8 cellular contexts compared by ENCODE assay signal in the genomic region with DNA sequence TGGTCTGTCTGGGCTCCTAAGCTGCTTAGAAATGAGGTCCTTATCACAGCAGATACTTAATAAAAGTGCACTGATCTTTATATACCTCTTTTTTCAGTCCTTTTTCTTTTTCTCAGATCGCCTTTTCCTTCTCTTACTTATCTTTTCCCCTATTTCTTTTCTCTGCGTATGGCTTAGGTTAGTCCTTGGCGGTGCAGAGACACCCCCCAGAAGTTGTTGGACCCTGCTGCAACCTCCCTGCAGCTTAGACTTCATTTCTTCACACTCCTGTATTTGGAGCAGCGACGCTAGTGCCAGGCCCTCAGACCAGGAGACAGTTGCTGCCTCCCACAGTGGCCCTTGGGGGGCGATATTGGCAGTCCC.
DNase-seq lines count a peak whose midpoint lies in the region; ATAC-seq, FAIRE-seq and TF ChIP-seq lines count a peak whose summit lies in the region.

No MANE protein-coding gene starts in this region.

- TF ChIP-seq CTCF in K562 (IDR thresholded peaks at IDR 0.05 in 2 of 3, conservative IDR thresholded peaks at IDR 0.05 in 1 of 3; ENCODE audit: insufficient read depth in 2 of 3, low read depth in 1 of 3, low read length in 3 of 3) (peak; percentile 78 to 80 (median 79); a peak in 5 of 6 replicates), mesothelial cell of epicardium (IDR thresholded peaks at IDR 0.05; ENCODE audit: unreplicated experiment) (no peak)

- ATAC-seq in K562 (no peak), HG03108 (IDR thresholded peaks at IDR 0.05; ENCODE audit: unreplicated experiment) (no peak), HG03025 (IDR thresholded peaks at IDR 0.05; ENCODE audit: low FRiP score, unreplicated experiment) (no peak)

- BruUV-seq in K562 (replicated peaks; lab: Mats Ljungman, UMichigan) = no TSS peak

- POLR2A ChIA-PET in K562 (lab: Yijun Ruan, JAX) = interaction anchor here (0.6 to 1.7 kb wide), 11 partner anchors 9 to 153 kb away, joined by 3 to 10 read pairs (median 4); a partner anchor contains a TSS

- intact Hi-C loops in K562 (cut with micrococcal nuclease) = loop anchor here (2.0 to 10.0 kb wide), 4 partner anchors 67 to 239 kb away; a partner anchor contains a TSS

- peaks cover 7% of the 10 kb centered on the region for H3K36me3 Mint-ChIP-seq in activated naive CD4-positive, alpha-beta T cell treated with anti-CD3 and anti-CD28 coated beads, Interleukin-2, amount 50 U/mL, for 24 hours
- no peaks in the 10 kb centered on the region for H3K36me3 Mint-ChIP-seq in mesothelial cell of epicardium

- H3K36me3 ChIP-seq in K562 (ENCODE audit: control insufficient read depth, insufficient read depth, low read length) (peaks cover 3% of the 10 kb centered on the region; the same call in 1 of the 3 replicates), urinary bladder (ENCODE audit: insufficient read depth) (no peaks in the 10 kb centered on the region)

- peak overlapping the region; percentile 81; the same call in 1 of the 2 replicates for H3K4me2 ChIP-seq in K562 (ENCODE audit: insufficient read depth, low read length)

- peaks cover 9 to 47% of the 10 kb centered on the region in 2 experiments for H3K4me1 ChIP-seq in K562 (replicated peaks in 1 of 2; ENCODE audit: control insufficient read depth in 2 of 2, insufficient read depth in 2 of 2, low read length in 2 of 2)
- no peaks in the 10 kb centered on the region for H3K4me1 ChIP-seq in urinary bladder (ENCODE audit: insufficient read depth)

- no peaks in the 10 kb centered on the region for H3K27me3 Mint-ChIP-seq in activated naive CD4-positive, alpha-beta T cell treated with anti-CD3 and anti-CD28 coated beads, Interleukin-2, amount 50 U/mL, for 24 hours
- H3K27me3 Mint-ChIP-seq in mesothelial cell of epicardium (ENCODE audit: low read depth) = no peaks in the 10 kb centered on the region

- FAIRE-seq in K562 (lab: Jason Lieb, UNC) = no peak

- peak overlapping the region; percentile 67 for H3K4me3 Mint-ChIP-seq in activated naive CD4-positive, alpha-beta T cell treated with anti-CD3 and anti-CD28 coated beads, Interleukin-2, amount 50 U/mL, for 24 hours
- H3K4me3 Mint-ChIP-seq in mesothelial cell of epicardium = peak overlapping the region; percentile 36

- peak overlapping the region; percentile 83 for H3K27ac Mint-ChIP-seq in activated naive CD4-positive, alpha-beta T cell treated with anti-CD3 and anti-CD28 coated beads, Interleukin-2, amount 50 U/mL, for 24 hours
- H3K27ac Mint-ChIP-seq in mesothelial cell of epicardium = peak overlapping the region; percentile 98

- H3K9me3 ChIP-seq in K562 (replicated peaks; ENCODE audit: control insufficient read depth, insufficient read depth, low read depth, low read length) = no peaks in the 10 kb centered on the region

- H3K79me2 ChIP-seq in K562 (ENCODE audit: control insufficient read depth, insufficient read depth, low read length) = no peaks in the 10 kb centered on the region; the same call in 2 of the 3 replicates

- TF ChIP-seq POLR2A in K562 (conservative IDR thresholded peaks at IDR 0.05) = no peak

- DNase-seq in activated naive CD4-positive, alpha-beta T cell treated with Interleukin-2 at 50 U/mL for 16 hours = no peak
- DNase-seq in K562 (ENCODE audit: extremely low read depth in 1 of 4, low spot score in 3 of 4) = no peak
- DNase-seq in mesothelial cell of epicardium (ENCODE audit: low spot score in 2 of 2, unreplicated experiment in 2 of 2) = peak in 1 of 2 experiments; percentile 45
- no peak for DNase-seq in activated gamma-delta T cell (lab: John Stamatoyannopoulos, UW)

- no peak overlapping the region for H3K4me3 ChIP-seq in K562
- no peak overlapping the region for H3K4me3 ChIP-seq in urinary bladder (ENCODE audit: low read depth, low read length)

- peak in 1 of 2 experiments; percentile 74; a peak in 3 of 4 replicates for TF ChIP-seq RAD21 in K562 (CRISPR knock-in tag; conservative IDR thresholded peaks at IDR 0.05 in 1 of 2, IDR thresholded peaks at IDR 0.05 in 1 of 2)

- no peak for TF ChIP-seq EP300 in K562 (IDR thresholded peaks at IDR 0.05; ENCODE audit: low read length)

- no peaks in the 10 kb centered on the region for H3K9me3 Mint-ChIP-seq in activated naive CD4-positive, alpha-beta T cell treated with anti-CD3 and anti-CD28 coated beads, Interleukin-2, amount 50 U/mL, for 24 hours
- no peaks in the 10 kb centered on the region for H3K9me3 Mint-ChIP-seq in mesothelial cell of epicardium

- H3K27ac ChIP-seq in K562 (ENCODE audit: extremely low read depth, low read depth, low read length) = peak overlapping the region; percentile 98
- H3K27ac ChIP-seq in urinary bladder (ENCODE audit: low read depth) = peak overlapping the region; percentile 93

- no peaks in the 10 kb centered on the region for H4K20me1 ChIP-seq in K562 (replicated peaks; ENCODE audit: control insufficient read depth, insufficient read depth, low read length)

- H3K9me1 ChIP-seq in K562 (ENCODE audit: control insufficient read depth, insufficient read depth, low read length) = no peaks in the 10 kb centered on the region

- in situ Hi-C loops in K562 (cut with MboI) = no loop called here

- CTCF ChIA-PET in K562 (lab: Yijun Ruan, JAX; ENCODE audit: low intra/inter-chr PET ratio) = no interaction called here

- H2AFZ ChIP-seq in K562 (ENCODE audit: low read depth, low read length) = peak overlapping the region; percentile 85

- no peaks in the 10 kb centered on the region for H3K27me3 ChIP-seq in K562 (ENCODE audit: control insufficient read depth in 2 of 2, insufficient read depth in 2 of 2, low read length in 2 of 2)

- H3K9ac ChIP-seq in K562 (ENCODE audit: insufficient read depth in 1 of 2, low read depth in 2 of 2, low read length in 2 of 2) = peak overlapping the region; percentile 74 to 89; a peak in 3 of 4 replicates

- WGBS in K562 (ENCODE audit: insufficient coverage, low coverage, missing lambda C conversion rate) = 9% methylated on average over 4 of the region's 6 CpGs
- 22% methylated on average over 6 of the region's 6 CpGs for WGBS in urinary bladder

- H3K4me1 Mint-ChIP-seq in activated naive CD4-positive, alpha-beta T cell treated with anti-CD3 and anti-CD28 coated beads, Interleukin-2, amount 50 U/mL, for 24 hours = peaks cover 60% of the 10 kb centered on the region
- peaks cover 33% of the 10 kb centered on the region for H3K4me1 Mint-ChIP-seq in mesothelial cell of epicardium

TF ChIP-seq in K562, 482 proteins besides CTCF, POLR2A, EP300 and RAD21 (continues in another document):
- peak; percentile 95 for TF ChIP-seq ZNF24 (IDR thresholded peaks at IDR 0.05)
- TF ChIP-seq KAT2B (IDR thresholded peaks at IDR 0.05; ENCODE audit: low read depth, low read length) = no peak
- TF ChIP-seq THRAP3 (IDR thresholded peaks at IDR 0.05; ENCODE audit: borderline replicate concordance) = no peak
- peak; percentile 24; the same call in 1 of the 2 replicates for TF ChIP-seq ZNF589 (CRISPR knock-in tag; IDR thresholded peaks at IDR 0.05; ENCODE audit: low read depth)
- TF ChIP-seq NR2C2 (CRISPR knock-in tag; IDR thresholded peaks at IDR 0.05) = no peak
- no peak for TF ChIP-seq NR2C2 (tag; IDR thresholded peaks at IDR 0.05)
- TF ChIP-seq, protein P1, sequence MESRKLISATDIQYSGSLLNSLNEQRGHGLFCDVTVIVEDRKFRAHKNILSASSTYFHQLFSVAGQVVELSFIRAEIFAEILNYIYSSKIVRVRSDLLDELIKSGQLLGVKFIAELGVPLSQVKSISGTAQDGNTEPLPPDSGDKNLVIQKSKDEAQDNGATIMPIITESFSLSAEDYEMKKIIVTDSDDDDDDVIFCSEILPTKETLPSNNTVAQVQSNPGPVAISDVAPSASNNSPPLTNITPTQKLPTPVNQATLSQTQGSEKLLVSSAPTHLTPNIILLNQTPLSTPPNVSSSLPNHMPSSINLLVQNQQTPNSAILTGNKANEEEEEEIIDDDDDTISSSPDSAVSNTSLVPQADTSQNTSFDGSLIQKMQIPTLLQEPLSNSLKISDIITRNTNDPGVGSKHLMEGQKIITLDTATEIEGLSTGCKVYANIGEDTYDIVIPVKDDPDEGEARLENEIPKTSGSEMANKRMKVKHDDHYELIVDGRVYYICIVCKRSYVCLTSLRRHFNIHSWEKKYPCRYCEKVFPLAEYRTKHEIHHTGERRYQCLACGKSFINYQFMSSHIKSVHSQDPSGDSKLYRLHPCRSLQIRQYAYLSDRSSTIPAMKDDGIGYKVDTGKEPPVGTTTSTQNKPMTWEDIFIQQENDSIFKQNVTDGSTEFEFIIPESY (CRISPR knock-in tag; IDR thresholded peaks at IDR 0.05) = no peak
- no peak for TF ChIP-seq RBM17 (IDR thresholded peaks at IDR 0.05; ENCODE audit: borderline replicate concordance, low read depth, low read length)
- TF ChIP-seq CBFA2T2 (conservative IDR thresholded peaks at IDR 0.05) = no peak
- TF ChIP-seq RFX5 (IDR thresholded peaks at IDR 0.05; ENCODE audit: low read depth, low read length) = no peak
- TF ChIP-seq CHD4 (IDR thresholded peaks at IDR 0.05; ENCODE audit: insufficient read depth, insufficient replicate concordance, low read depth, low read length, poor library complexity, severe bottlenecking) = no peak
- TF ChIP-seq, protein P2, sequence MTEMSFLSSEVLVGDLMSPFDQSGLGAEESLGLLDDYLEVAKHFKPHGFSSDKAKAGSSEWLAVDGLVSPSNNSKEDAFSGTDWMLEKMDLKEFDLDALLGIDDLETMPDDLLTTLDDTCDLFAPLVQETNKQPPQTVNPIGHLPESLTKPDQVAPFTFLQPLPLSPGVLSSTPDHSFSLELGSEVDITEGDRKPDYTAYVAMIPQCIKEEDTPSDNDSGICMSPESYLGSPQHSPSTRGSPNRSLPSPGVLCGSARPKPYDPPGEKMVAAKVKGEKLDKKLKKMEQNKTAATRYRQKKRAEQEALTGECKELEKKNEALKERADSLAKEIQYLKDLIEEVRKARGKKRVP (CRISPR knock-in tag; IDR thresholded peaks at IDR 0.05) = 0 out of 2 replicates have a peak, but pooled peaks have one; percentile 36
